13 cellular contexts compared by ENCODE assay signal in the genomic region with DNA sequence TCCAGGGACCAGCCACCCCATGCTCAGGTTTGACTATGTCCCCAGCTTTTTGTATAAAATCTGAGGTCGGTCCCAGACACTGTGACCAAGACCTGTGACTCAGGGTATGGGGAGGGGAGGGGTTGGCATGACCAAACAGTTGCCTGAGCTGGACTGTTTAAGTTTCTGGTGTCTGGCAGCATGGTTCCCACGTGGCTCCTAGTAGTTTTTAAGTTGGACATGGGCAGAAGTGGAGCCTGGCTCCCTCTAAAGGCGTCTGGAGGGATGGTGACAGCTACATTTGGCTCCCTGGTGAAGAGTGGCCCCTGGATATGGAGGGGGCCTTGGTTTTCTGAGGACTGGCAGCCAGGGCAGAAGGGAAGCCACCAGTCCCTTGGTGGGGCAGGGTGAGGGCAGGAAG. TPM values are rescaled to one million over a fixed set of nuclear protein-coding genes. Genes with fewer than 3 reads are reported as not detected.
DNase-seq lines count a peak whose midpoint lies in the region; ATAC-seq, FAIRE-seq and TF ChIP-seq lines count a peak whose summit lies in the region.
"Had no signal": no experiment of that assay in that cellular context is flagged by ENCODE, and none has a peak within 500 bp of the region (broad histone marks: within the 10 kb centered on the region; RNA-seq: fewer than 3 reads in every experiment).

No MANE protein-coding gene starts in this region.

- no peak overlapping the region for H3K4me2 ChIP-seq in osteoblast (ENCODE audit: insufficient read depth, low read length)

- no peak for FAIRE-seq in bronchial epithelial cell (lab: Jason Lieb, UNC)
- FAIRE-seq: endothelial cell of umbilical vein had no signal

- no peaks in the 10 kb centered on the region for H3K27me3 ChIP-seq in MG63
- no peaks in the 10 kb centered on the region for H3K27me3 ChIP-seq in bronchial epithelial cell (ENCODE audit: control insufficient read depth, insufficient read depth, low read length)
- no peaks in the 10 kb centered on the region for H3K27me3 ChIP-seq in osteoblast (ENCODE audit: insufficient read depth, low read length)
- H3K27me3 ChIP-seq: upper lobe of left lung had no signal

- no peak for ATAC-seq in activated CD8-positive, alpha-beta T cell treated with anti-CD3 and anti-CD28 coated beads, Interleukin-2, amount 10 ng/mL, durations not matched to agents 7 days and 5 days
- ATAC-seq in activated CD8-positive, alpha-beta T cell treated with anti-CD3 and anti-CD28 coated beads for 36 hours, result no peak

- H3K9me3 ChIP-seq in MG63 (no peaks in the 10 kb centered on the region), osteoblast (ENCODE audit: low read depth, low read length) (no peaks in the 10 kb centered on the region)
- H3K9me3 ChIP-seq: upper lobe of left lung had no signal

- H3K36me3 Mint-ChIP-seq in activated CD8-positive, alpha-beta T cell treated with anti-CD3 and anti-CD28 coated beads, Interleukin-2, amount 10 ng/mL, durations not matched to agents 7 days and 5 days (ENCODE audit: low read depth), result peaks cover 48% of the 10 kb centered on the region
- H3K36me3 Mint-ChIP-seq in activated CD8-positive, alpha-beta T cell treated with anti-CD3 and anti-CD28 coated beads for 36 hours (ENCODE audit: low read depth), result peaks cover 15% of the 10 kb centered on the region

- H3K4me1 ChIP-seq in osteoblast (ENCODE audit: insufficient read depth, low read length), result peaks cover 6% of the 10 kb centered on the region

- peak overlapping the region; percentile 39 for H3K27ac Mint-ChIP-seq in activated CD8-positive, alpha-beta T cell treated with anti-CD3 and anti-CD28 coated beads, Interleukin-2, amount 10 ng/mL, durations not matched to agents 7 days and 5 days
- H3K27ac Mint-ChIP-seq in activated CD8-positive, alpha-beta T cell treated with anti-CD3 and anti-CD28 coated beads for 36 hours, result no peak overlapping the region

- POLR2A ChIA-PET in activated CD8-positive, alpha-beta T cell treated with anti-CD3 and anti-CD28 coated beads, Interleukin-2, amount 10 ng/mL, durations not matched to agents 7 days and 5 days (lab: Charles Lee), result no interaction called here
- POLR2A ChIA-PET in activated CD8-positive, alpha-beta T cell treated with anti-CD3 and anti-CD28 coated beads for 36 hours (lab: Charles Lee), result interaction anchor here (1.2 kb wide), 1 partner anchor 8 kb away, joined by 3 read pairs; the partner anchor contains the start of gene TOP3A

- no peak for DNase-seq in activated CD8-positive, alpha-beta T cell treated with anti-CD3 and anti-CD28 coated beads, Interleukin-2, amount 10 ng/mL, durations not matched to agents 7 days and 5 days
- DNase-seq in activated CD8-positive, alpha-beta T cell treated with anti-CD3 and anti-CD28 coated beads for 36 hours, result no peak
- DNase-seq in MG63 (peak; percentile 8), bronchial epithelial cell (ENCODE audit: low read depth) (peak; percentile 31), osteoblast (ENCODE audit: insufficient read length, low spot score, missing footprints) (peak; percentile 92), NCI-H748 (lab: John Stamatoyannopoulos, UW; ENCODE audit: unreplicated experiment) (no peak), GM19238 (ENCODE audit: insufficient read length, low spot score) (no peak), T-helper 9 cell (no peak)
- DNase-seq: activated CD8-positive, alpha-beta memory T cell treated with anti-CD3 and anti-CD28 coated beads, Interleukin-2, amount 50 U/mL, for 48 hours; NCI-H187 had no signal

- H3K4me3 Mint-ChIP-seq in activated CD8-positive, alpha-beta T cell treated with anti-CD3 and anti-CD28 coated beads, Interleukin-2, amount 10 ng/mL, durations not matched to agents 7 days and 5 days, result no peak overlapping the region
- H3K4me3 Mint-ChIP-seq in activated CD8-positive, alpha-beta T cell treated with anti-CD3 and anti-CD28 coated beads for 36 hours, result no peak overlapping the region

- H2AFZ ChIP-seq in osteoblast (ENCODE audit: low read length), result no peak overlapping the region

- H3K27ac ChIP-seq in osteoblast (ENCODE audit: low read depth, low read length), result no peak overlapping the region
- H3K27ac ChIP-seq: upper lobe of left lung had no signal

- H3K9me3 Mint-ChIP-seq in activated CD8-positive, alpha-beta T cell treated with anti-CD3 and anti-CD28 coated beads, Interleukin-2, amount 10 ng/mL, durations not matched to agents 7 days and 5 days (ENCODE audit: insufficient read depth), result no peaks in the 10 kb centered on the region
- no peaks in the 10 kb centered on the region for H3K9me3 Mint-ChIP-seq in activated CD8-positive, alpha-beta T cell treated with anti-CD3 and anti-CD28 coated beads for 36 hours

- peaks cover 27% of the 10 kb centered on the region for H3K4me1 Mint-ChIP-seq in activated CD8-positive, alpha-beta T cell treated with anti-CD3 and anti-CD28 coated beads, Interleukin-2, amount 10 ng/mL, durations not matched to agents 7 days and 5 days (ENCODE audit: low read depth)
- peaks cover 39% of the 10 kb centered on the region for H3K4me1 Mint-ChIP-seq in activated CD8-positive, alpha-beta T cell treated with anti-CD3 and anti-CD28 coated beads for 36 hours (ENCODE audit: low read depth)

- no peaks in the 10 kb centered on the region; the same call in 1 of the 2 replicates for H3K36me3 ChIP-seq in MG63
- H3K36me3 ChIP-seq in bronchial epithelial cell (ENCODE audit: control insufficient read depth, insufficient read depth, low read length), result peaks cover 25% of the 10 kb centered on the region
- H3K36me3 ChIP-seq in osteoblast (ENCODE audit: insufficient read depth, low read length), result peaks cover 36% of the 10 kb centered on the region

- intact Hi-C loops in activated CD8-positive, alpha-beta T cell treated with anti-CD3 and anti-CD28 coated beads for 36 hours (cut with micrococcal nuclease), result no loop called here

- CTCF ChIA-PET in activated CD8-positive, alpha-beta T cell treated with anti-CD3 and anti-CD28 coated beads, Interleukin-2, amount 10 ng/mL, durations not matched to agents 7 days and 5 days (lab: Charles Lee), result no interaction called here
- CTCF ChIA-PET in activated CD8-positive, alpha-beta T cell treated with anti-CD3 and anti-CD28 coated beads for 36 hours (lab: Charles Lee), result interaction anchor here (2.3 kb wide), 1 partner anchor 9 kb away, joined by 5 read pairs; no protein-coding TSS in a partner anchor

- H3K27me3 Mint-ChIP-seq in activated CD8-positive, alpha-beta T cell treated with anti-CD3 and anti-CD28 coated beads, Interleukin-2, amount 10 ng/mL, durations not matched to agents 7 days and 5 days (ENCODE audit: low read depth), result no peaks in the 10 kb centered on the region
- H3K27me3 Mint-ChIP-seq in activated CD8-positive, alpha-beta T cell treated with anti-CD3 and anti-CD28 coated beads for 36 hours, result no peaks in the 10 kb centered on the region

- H3K4me3 ChIP-seq in MG63, result no peak overlapping the region
- H3K4me3 ChIP-seq in bronchial epithelial cell (ENCODE audit: low read depth, low read length), result no peak overlapping the region
- no peak overlapping the region for H3K4me3 ChIP-seq in osteoblast (ENCODE audit: insufficient read depth, low read length)
- H3K4me3 ChIP-seq: upper lobe of left lung had no signal

- TF ChIP-seq CTCF in activated CD8-positive, alpha-beta T cell treated with anti-CD3 and anti-CD28 coated beads for 36 hours (IDR thresholded peaks at IDR 0.05), result no peak
- peak; percentile 13 for TF ChIP-seq CTCF in bronchial epithelial cell (IDR thresholded peaks at IDR 0.05; ENCODE audit: insufficient read depth, low read length, severe bottlenecking)
- peak; percentile 26 for TF ChIP-seq CTCF in osteoblast (IDR thresholded peaks at IDR 0.05; ENCODE audit: extremely low read depth, low read depth, low read length)

- H4K20me1 ChIP-seq in osteoblast (ENCODE audit: insufficient read depth, low read length), result peaks cover 49% of the 10 kb centered on the region

- H3K79me2 ChIP-seq in osteoblast (ENCODE audit: insufficient read depth, low read length), result peaks cover 79% of the 10 kb centered on the region

RNA-seq across cellular contexts. Expression of gene SMCR8, which starts 7.9 kb away (rescaled TPM):
- 10 to 100 TPM; 23.7 TPM for total RNA-seq in activated CD8-positive, alpha-beta T cell treated with anti-CD3 and anti-CD28 coated beads, Interleukin-2, amount 10 ng/mL, durations not matched to agents 7 days and 5 days
- 10 to 100 TPM; 12.9 to 13.7 TPM for total RNA-seq in activated CD8-positive, alpha-beta T cell treated with anti-CD3 and anti-CD28 coated beads for 36 hours
- total RNA-seq in MG63 (2014; rRNA removed; shearing (Covaris generic); ENCODE audit: low replicate concordance), result 2.6 and 5.2 TPM in 2 replicates
- 13.4 and 14.5 TPM in 2 replicates for total RNA-seq in bronchial epithelial cell
- 22.1 TPM in 2 replicates for total RNA-seq in osteoblast

RNA-seq across cellular contexts. Expression of gene TOP3A, which starts 8.2 kb away (rescaled TPM):
- 10 to 100 TPM; 75.9 to 77.3 TPM for total RNA-seq in activated CD8-positive, alpha-beta T cell treated with anti-CD3 and anti-CD28 coated beads, Interleukin-2, amount 10 ng/mL, durations not matched to agents 7 days and 5 days
- 10 to 100 TPM; 61.8 to 65.7 TPM for total RNA-seq in activated CD8-positive, alpha-beta T cell treated with anti-CD3 and anti-CD28 coated beads for 36 hours
- 16.3 and 21.2 TPM in 2 replicates for total RNA-seq in MG63 (2014; rRNA removed; shearing (Covaris generic); ENCODE audit: low replicate concordance)
- total RNA-seq in bronchial epithelial cell (11.0 and 22.4 TPM in 2 replicates), osteoblast (36.2 and 39.5 TPM in 2 replicates)

RNA-seq across cellular contexts. Expression of gene SHMT1, which starts 40.3 kb away (rescaled TPM):
- 10 to 100 TPM; 60.7 to 61.8 TPM for total RNA-seq in activated CD8-positive, alpha-beta T cell treated with anti-CD3 and anti-CD28 coated beads, Interleukin-2, amount 10 ng/mL, durations not matched to agents 7 days and 5 days
- total RNA-seq in activated CD8-positive, alpha-beta T cell treated with anti-CD3 and anti-CD28 coated beads for 36 hours, result 10 to 100 TPM; 45.1 to 49.6 TPM
- 7.1 and 17.7 TPM in 2 replicates for total RNA-seq in MG63 (2014; rRNA removed; shearing (Covaris generic); ENCODE audit: low replicate concordance)
- 15.3 and 15.5 TPM in 2 replicates for total RNA-seq in bronchial epithelial cell
- 19.5 and 26.5 TPM in 2 replicates for total RNA-seq in osteoblast

RNA-seq across cellular contexts. Expression of gene EVPLL, which starts 54.6 kb away (rescaled TPM):
- total RNA-seq in activated CD8-positive, alpha-beta T cell treated with anti-CD3 and anti-CD28 coated beads, Interleukin-2, amount 10 ng/mL, durations not matched to agents 7 days and 5 days, result not detected
- total RNA-seq in activated CD8-positive, alpha-beta T cell treated with anti-CD3 and anti-CD28 coated beads for 36 hours, result not detected
- not detected in 2 replicates for total RNA-seq in MG63 (2014; rRNA removed; shearing (Covaris generic); ENCODE audit: low replicate concordance)
- 10.3 and 14.6 TPM in 2 replicates for total RNA-seq in bronchial epithelial cell
- total RNA-seq in osteoblast, result not detected in 2 replicates
- total RNA-seq: aorta, endothelial cell of umbilical vein had no signal

Comparison
In these comparisons a context has a peak if more than half of its experiments do, and no peak if none do; other contexts are left out.
1. DNase-seq: peak in MG63 (single experiment), bronchial epithelial cell (single experiment) and osteoblast (single experiment); none in activated CD8-positive, alpha-beta T cell treated with anti-CD3 and anti-CD28 coated beads, Interleukin-2, amount 10 ng/mL, durations not matched to agents 7 days and 5 days (single experiment), activated CD8-positive, alpha-beta T cell treated with anti-CD3 and anti-CD28 coated beads for 36 hours (single experiment), NCI-H748 (single experiment), GM19238 (single experiment) and T-helper 9 cell (single experiment).